In genomic region chrX:29012867-29013266, GRCh38 we compare ENCODE assay signal across 25 cellular contexts.
"Had no signal": no experiment of that assay in that cellular context is flagged by ENCODE, and none has a peak within 500 bp of the region (broad histone marks: within the 10 kb centered on the region; RNA-seq: fewer than 3 reads in every experiment).

No MANE protein-coding gene starts in this region.

- H3K27me3 Mint-ChIP-seq: activated CD4-positive, alpha-beta memory T cell treated with anti-CD3 and anti-CD28 coated beads for 36 hours; activated CD4-positive, alpha-beta T cell treated with anti-CD3 and anti-CD28 coated beads, Interleukin-2, amount 10 ng/mL, durations not matched to agents 24 days and 14 days; activated naive CD8-positive, alpha-beta T cell treated with anti-CD3 and anti-CD28 coated beads for 36 hours; memory B cell; naive thymus-derived CD4-positive, alpha-beta T cell; progenitor cell of endocrine pancreas; stimulated activated naive CD8-positive, alpha-beta T cell treated with anti-CD3 and anti-CD28 coated beads, Interleukin-15, Interleukin-2, amounts not matched to agents 100 ng/mL and 50 ng/mL, for 24 hours had no signal

- H3K27ac Mint-ChIP-seq: activated CD4-positive, alpha-beta memory T cell treated with anti-CD3 and anti-CD28 coated beads for 36 hours; activated CD4-positive, alpha-beta T cell treated with anti-CD3 and anti-CD28 coated beads, Interleukin-2, amount 10 ng/mL, durations not matched to agents 24 days and 14 days; activated naive CD4-positive, alpha-beta T cell treated with anti-CD3 and anti-CD28 coated beads for 36 hours; activated naive CD8-positive, alpha-beta T cell treated with anti-CD3 and anti-CD28 coated beads for 36 hours; activated T-helper 1 cell treated with anti-CD3 and anti-CD28 coated beads, Interleukin-12 subunit alpha, Interleukin-12 subunit beta, Interleukin-2, Interleukin-4 antibody, amounts not matched to agents 30 ng/mL and 10 ng/mL and 1 ng/mL, durations not matched to agents 14 hours and 24 hours and 36 hours; memory B cell; naive thymus-derived CD4-positive, alpha-beta T cell; progenitor cell of endocrine pancreas; stimulated activated naive CD8-positive, alpha-beta T cell treated with anti-CD3 and anti-CD28 coated beads, Interleukin-15, Interleukin-2, amounts not matched to agents 100 ng/mL and 50 ng/mL, for 24 hours had no signal

- DNase-seq: activated CD4-positive, alpha-beta memory T cell treated with anti-CD3 and anti-CD28 coated beads for 36 hours; activated CD4-positive, alpha-beta T cell treated with anti-CD3 and anti-CD28 coated beads, Interleukin-2, amount 10 ng/mL, durations not matched to agents 24 days and 14 days; activated CD4-positive, CD25-positive, alpha-beta regulatory T cell treated with anti-CD3 and anti-CD28 coated beads, Interleukin-2, amount 50 U/mL, for 72 hours; activated CD8-positive, alpha-beta memory T cell treated with anti-CD3 and anti-CD28 coated beads, Interleukin-2, amount 50 U/mL, for 4 hours; activated effector memory CD4-positive, alpha-beta T cell treated with anti-CD3 and anti-CD28 coated beads, Interleukin-2, amount 50 U/mL, for 16 hours; activated naive CD4-positive, alpha-beta T cell treated with anti-CD3 and anti-CD28 coated beads for 36 hours; activated naive CD8-positive, alpha-beta T cell treated with anti-CD3 and anti-CD28 coated beads for 36 hours; activated T-cell treated with anti-CD3 and anti-CD28 coated beads, Interleukin-2, amount 50 U/mL, for 1 hour; brain microvascular endothelial cell; foreskin keratinocyte; heart left ventricle; hypothalamus; midbrain; naive thymus-derived CD4-positive, alpha-beta T cell; ovary; right lobe of liver; stimulated activated CD4-positive, alpha-beta T cell treated with anti-CD3 and anti-CD28 coated beads, Interleukin-12 subunit alpha, Interleukin-12 subunit beta, amount 100 ng/mL, for 4 hours; stimulated activated CD4-positive, alpha-beta T cell treated with anti-CD3 and anti-CD28 coated beads, Interleukin-4, amount 100 ng/mL, for 1 hour; trophoblast cell had no signal

- H3K9me3 Mint-ChIP-seq: activated CD4-positive, alpha-beta T cell treated with anti-CD3 and anti-CD28 coated beads, Interleukin-2, amount 10 ng/mL, durations not matched to agents 24 days and 14 days; activated T-helper 1 cell treated with anti-CD3 and anti-CD28 coated beads, Interleukin-12 subunit alpha, Interleukin-12 subunit beta, Interleukin-2, Interleukin-4 antibody, amounts not matched to agents 30 ng/mL and 10 ng/mL and 1 ng/mL, durations not matched to agents 14 hours and 24 hours and 36 hours; memory B cell; stimulated activated naive CD8-positive, alpha-beta T cell treated with anti-CD3 and anti-CD28 coated beads, Interleukin-15, Interleukin-2, amounts not matched to agents 100 ng/mL and 50 ng/mL, for 24 hours had no signal

- H3K9me3 ChIP-seq: esophagus muscularis mucosa, ovary, right lobe of liver, thoracic aorta had no signal

- H3K36me3 ChIP-seq: brain microvascular endothelial cell, esophagus muscularis mucosa, heart left ventricle, ovary, right lobe of liver, thoracic aorta had no signal

- H3K4me3 ChIP-seq: esophagus muscularis mucosa, heart left ventricle, ovary, right lobe of liver, thoracic aorta had no signal

- ATAC-seq: foreskin keratinocyte; heart left ventricle; naive thymus-derived CD4-positive, alpha-beta T cell; right lobe of liver had no signal

- H3K4me1 ChIP-seq: esophagus muscularis mucosa, foreskin keratinocyte, heart left ventricle, right lobe of liver had no signal

- H3K27ac ChIP-seq: brain microvascular endothelial cell, esophagus muscularis mucosa, foreskin keratinocyte, heart left ventricle, ovary, right lobe of liver, thoracic aorta had no signal

- H3K36me3 Mint-ChIP-seq: activated CD4-positive, alpha-beta memory T cell treated with anti-CD3 and anti-CD28 coated beads for 36 hours; activated naive CD8-positive, alpha-beta T cell treated with anti-CD3 and anti-CD28 coated beads for 36 hours; memory B cell; naive thymus-derived CD4-positive, alpha-beta T cell had no signal

- H3K27me3 ChIP-seq: brain microvascular endothelial cell, esophagus muscularis mucosa, foreskin keratinocyte, heart left ventricle, ovary, right lobe of liver had no signal

- H3K4me1 Mint-ChIP-seq: activated CD4-positive, alpha-beta T cell treated with anti-CD3 and anti-CD28 coated beads, Interleukin-2, amount 10 ng/mL, durations not matched to agents 24 days and 14 days; activated naive CD8-positive, alpha-beta T cell treated with anti-CD3 and anti-CD28 coated beads for 36 hours; memory B cell; naive thymus-derived CD4-positive, alpha-beta T cell had no signal

- H3K4me3 Mint-ChIP-seq: activated CD4-positive, alpha-beta memory T cell treated with anti-CD3 and anti-CD28 coated beads for 36 hours; activated CD4-positive, alpha-beta T cell treated with anti-CD3 and anti-CD28 coated beads, Interleukin-2, amount 10 ng/mL, durations not matched to agents 24 days and 14 days; activated naive CD4-positive, alpha-beta T cell treated with anti-CD3 and anti-CD28 coated beads for 36 hours; activated naive CD8-positive, alpha-beta T cell treated with anti-CD3 and anti-CD28 coated beads for 36 hours; activated T-helper 1 cell treated with anti-CD3 and anti-CD28 coated beads, Interleukin-12 subunit alpha, Interleukin-12 subunit beta, Interleukin-2, Interleukin-4 antibody, amounts not matched to agents 30 ng/mL and 10 ng/mL and 1 ng/mL, durations not matched to agents 14 hours and 24 hours and 36 hours; memory B cell; naive thymus-derived CD4-positive, alpha-beta T cell; stimulated activated naive CD8-positive, alpha-beta T cell treated with anti-CD3 and anti-CD28 coated beads, Interleukin-15, Interleukin-2, amounts not matched to agents 100 ng/mL and 50 ng/mL, for 24 hours had no signal
